In genomic region chr18:22515250-22515649, GRCh38 we compare ENCODE assay signal across 8 cellular contexts.
"Had no signal": no experiment of that assay in that cellular context is flagged by ENCODE, and none has a peak within 500 bp of the region (broad histone marks: within the 10 kb centered on the region; RNA-seq: fewer than 3 reads in every experiment).

No MANE protein-coding gene starts in this region.

- H3K9ac ChIP-seq: GM23248 had no signal

- H3K9me3 ChIP-seq: HAP-1 had no signal

- H3K4me3 Mint-ChIP-seq: HFFc6 had no signal

- H3K27ac ChIP-seq: GM23248 had no signal

- H3K4me1 ChIP-seq: HAP-1 had no signal

- H2AFZ ChIP-seq: GM23248 had no signal

- DNase-seq: GM23248, H7, HFFc6, IMR-90, KBM-7 had no signal

- H3K27ac Mint-ChIP-seq: HFFc6 had no signal

- FAIRE-seq: HTR-8/SVneo had no signal

- H3K36me3 ChIP-seq: HAP-1 had no signal

- H3K9me3 Mint-ChIP-seq: HFFc6 had no signal

- H3K4me3 ChIP-seq: GM23248, HAP-1 had no signal

- ATAC-seq: HCT116 had no signal
